ENCODE assay signal across 20 cellular contexts in genomic region chr18:7065736-7066135, GRCh38. TPM values are rescaled to one million over a fixed set of nuclear protein-coding genes. Genes with fewer than 3 reads are reported as not detected.
DNase-seq lines count a peak whose midpoint lies in the region; ATAC-seq and TF ChIP-seq lines count a peak whose summit lies in the region.
"Had no signal": no experiment of that assay in that cellular context is flagged by ENCODE, and none has a peak within 500 bp of the region (broad histone marks: within the 10 kb centered on the region; RNA-seq: fewer than 3 reads in every experiment).

No MANE protein-coding gene starts in this region.

- DNase-seq in Caco-2 (no peak), fibroblast of mammary gland (ENCODE audit: low read depth) (peak; percentile 12), myocyte (ENCODE audit: low read depth) (peak; percentile 1), type B pancreatic cell (ENCODE audit: extremely low spot score, unreplicated experiment) (no peak), NCI-H2196 (lab: John Stamatoyannopoulos, UW; ENCODE audit: unreplicated experiment) (no peak), left ventricle myocardium inferior (no peak)
- DNase-seq: AML-193; Calu3; CD4-positive, alpha-beta T cell; DMS 273 treated with DMSO at 0.1 percent for 48 hours; DMS53; DND-41; EL; HCEC 1CT had no signal

- no peak overlapping the region for H3K4me3 ChIP-seq in Caco-2 (ENCODE audit: low read depth, low read length)
- H3K4me3 ChIP-seq in fibroblast of mammary gland (ENCODE audit: control insufficient read depth, low read depth, low read length): no peak overlapping the region
- H3K4me3 ChIP-seq in left ventricle myocardium inferior: no peak overlapping the region
- H3K4me3 ChIP-seq: A549, GM23338 had no signal

- H3K36me3 ChIP-seq in Caco-2 (ENCODE audit: control insufficient read depth, insufficient read depth, low read length) (no peaks in the 10 kb centered on the region), left ventricle myocardium inferior (no peaks in the 10 kb centered on the region)

- H3K27me3 Mint-ChIP-seq in Caco-2 (ENCODE audit: insufficient read depth, unreplicated experiment) (no peaks in the 10 kb centered on the region), type B pancreatic cell (no peaks in the 10 kb centered on the region)
- H3K27me3 Mint-ChIP-seq: CD4-positive, alpha-beta T cell had no signal

- intact Hi-C loops in Caco-2 (cut with micrococcal nuclease; ENCODE audit: unreplicated experiment): no loop called here
- intact Hi-C loops in left ventricle myocardium inferior (cut with micrococcal nuclease): no loop called here

- H3K27me3 ChIP-seq in Caco-2 (replicated peaks; ENCODE audit: control insufficient read depth, insufficient read depth, low read length) (no peaks in the 10 kb centered on the region), left ventricle myocardium inferior (ENCODE audit: low read depth) (peaks cover 65% of the 10 kb centered on the region)

- H3K4me1 Mint-ChIP-seq in Caco-2 (ENCODE audit: low read depth, unreplicated experiment) (peaks cover 61% of the 10 kb centered on the region), type B pancreatic cell (ENCODE audit: unreplicated experiment) (peaks cover 52% of the 10 kb centered on the region)

- H3K4me1 ChIP-seq in Caco-2 (peaks cover 92% of the 10 kb centered on the region), left ventricle myocardium inferior (no peaks in the 10 kb centered on the region)
- H3K4me1 ChIP-seq: A549 had no signal

- POLR2A ChIA-PET in Caco-2 (lab: Charles Lee): no interaction called here

- H3K4me3 Mint-ChIP-seq in Caco-2 (ENCODE audit: unreplicated experiment) (no peak overlapping the region), type B pancreatic cell (no peak overlapping the region)
- H3K4me3 Mint-ChIP-seq: CD4-positive, alpha-beta T cell; GM23338 had no signal

- TF ChIP-seq CTCF in Caco-2 (IDR thresholded peaks at IDR 0.05; ENCODE audit: insufficient read depth in 1 of 2, low read depth in 1 of 2, low read length in 1 of 2, severe bottlenecking in 1 of 2, unreplicated experiment in 1 of 2): no peak
- TF ChIP-seq CTCF in fibroblast of mammary gland (conservative IDR thresholded peaks at IDR 0.05; ENCODE audit: control insufficient read depth, insufficient read depth, low read depth, low read length): no peak
- no peak for TF ChIP-seq CTCF in type B pancreatic cell (conservative IDR thresholded peaks at IDR 0.05)
- no peak for TF ChIP-seq CTCF in left ventricle myocardium inferior (IDR thresholded peaks at IDR 0.05; ENCODE audit: borderline replicate concordance)

- H3K9me3 ChIP-seq in Caco-2 (peaks cover 7% of the 10 kb centered on the region; the same call in 1 of the 2 replicates), left ventricle myocardium inferior (replicated peaks) (no peaks in the 10 kb centered on the region)
- H3K9me3 ChIP-seq: A549 had no signal

- H3K27ac ChIP-seq in left ventricle myocardium inferior (replicated peaks): no peak overlapping the region
- H3K27ac ChIP-seq: 22Rv1, A549, C4-2B had no signal

- no TSS peak for BruUV-seq in Caco-2 (replicated peaks; lab: Mats Ljungman, UMichigan)

- H3K36me3 Mint-ChIP-seq in Caco-2 (ENCODE audit: insufficient read depth, unreplicated experiment): peaks cover 11% of the 10 kb centered on the region
- H3K36me3 Mint-ChIP-seq in type B pancreatic cell: peaks cover 4% of the 10 kb centered on the region

- H3K27ac Mint-ChIP-seq in Caco-2 (ENCODE audit: unreplicated experiment) (peak overlapping the region; percentile 40), type B pancreatic cell (peak overlapping the region; percentile 4)
- H3K27ac Mint-ChIP-seq: CD4-positive, alpha-beta T cell; GM23338 had no signal

- CTCF ChIA-PET in Caco-2 (lab: Charles Lee): no interaction called here

- ATAC-seq in GM21529 (IDR thresholded peaks at IDR 0.05; ENCODE audit: unreplicated experiment): no peak
- ATAC-seq: A549, GM23338 had no signal

- no peaks in the 10 kb centered on the region for H3K9me3 Mint-ChIP-seq in Caco-2 (ENCODE audit: unreplicated experiment)
- no peaks in the 10 kb centered on the region for H3K9me3 Mint-ChIP-seq in type B pancreatic cell
- H3K9me3 Mint-ChIP-seq: CD4-positive, alpha-beta T cell; GM23338 had no signal

RNA-seq across cellular contexts. Expression of gene LAMA1, which starts 51.9 kb away (rescaled TPM):
- total RNA-seq in Caco-2 (2022) (122 and 129 TPM in 2 replicates), myocyte (0.56 and 0.62 TPM in 2 replicates), type B pancreatic cell (ENCODE audit: low replicate concordance) (59.3 and 75.0 TPM in 2 replicates), left ventricle myocardium inferior (not detected)
- 2.7 TPM for polyA plus RNA-seq in myocyte (2012)
- total RNA-seq: Calu3; CD4-positive, alpha-beta T cell; HT-29 had no signal

Comparison
In these comparisons a context has a peak if more than half of its experiments do, and no peak if none do; other contexts are left out.
1. DNase-seq: peak in fibroblast of mammary gland (single experiment) and myocyte (single experiment); none in Caco-2 (0 of 2), type B pancreatic cell (single experiment), NCI-H2196 (single experiment) and left ventricle myocardium inferior (single experiment).
2. RNA of gene LAMA1, which starts 51.9 kb away (total RNA-seq): 122 to 129 TPM in Caco-2 and 59.3 to 75.0 TPM in type B pancreatic cell; 0.56 to 0.62 TPM in myocyte and not detected in left ventricle myocardium inferior (single experiment); every median in the first group is over 10 times any median in the second.